Comparison of ENCODE assay signal across 17 cellular contexts in the genomic region with DNA sequence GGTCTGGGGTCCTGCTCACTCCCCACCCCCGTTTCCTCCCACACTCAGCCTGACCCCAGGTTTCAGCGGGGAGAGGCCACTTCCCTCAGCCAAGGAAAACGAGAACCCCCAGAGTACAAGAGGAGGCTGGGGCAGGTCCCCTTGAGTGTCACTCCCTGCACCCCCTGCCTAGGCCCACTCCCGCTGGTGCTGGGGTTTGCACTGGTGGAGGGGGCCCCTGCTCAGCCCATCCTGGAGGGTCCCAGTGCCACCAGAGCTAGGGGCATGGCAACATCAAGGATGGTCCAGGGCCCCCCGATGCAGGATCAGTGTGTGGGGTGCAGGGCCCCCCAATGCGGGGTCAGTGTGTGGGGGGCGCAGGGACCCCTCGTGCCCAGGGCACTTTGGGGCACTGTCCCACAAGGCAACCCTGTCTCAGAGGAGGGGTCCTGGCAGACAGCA.
DNase-seq lines count a peak whose midpoint lies in the region; ATAC-seq and TF ChIP-seq lines count a peak whose summit lies in the region.
"Had no signal": no experiment of that assay in that cellular context is flagged by ENCODE, and none has a peak within 500 bp of the region (broad histone marks: within the 10 kb centered on the region; RNA-seq: fewer than 3 reads in every experiment).

No MANE protein-coding gene starts in this region.

- H3K4me1 Mint-ChIP-seq in activated naive CD4-positive, alpha-beta T cell treated with anti-CD3 and anti-CD28 coated beads for 36 hours (ENCODE audit: low read depth) = peaks cover 3% of the 10 kb centered on the region
- peaks cover 3% of the 10 kb centered on the region for H3K4me1 Mint-ChIP-seq in WTC11

- ATAC-seq in activated naive CD4-positive, alpha-beta T cell treated with anti-CD3 and anti-CD28 coated beads, Interleukin-2, amount 50 U/mL, for 72 hours = peak; percentile 22 to 23
- ATAC-seq in WTC11 (no peak), left lobe of liver (peak; percentile 8), psoas muscle (peak in 3 of 4 donors; percentile 6 to 13 (median 9)), GM21528 (IDR thresholded peaks at IDR 0.05; ENCODE audit: low FRiP score, unreplicated experiment) (no peak)

- TF ChIP-seq POLR2A in transverse colon (IDR thresholded peaks at IDR 0.05) = no peak

- peaks cover 6 to 7% of the 10 kb centered on the region in 2 donors for H3K36me3 Mint-ChIP-seq in activated naive CD4-positive, alpha-beta T cell treated with anti-CD3 and anti-CD28 coated beads, Interleukin-2, amount 50 U/mL, for 72 hours
- peaks cover 7% of the 10 kb centered on the region for H3K36me3 Mint-ChIP-seq in activated naive CD4-positive, alpha-beta T cell treated with anti-CD3 and anti-CD28 coated beads for 36 hours (ENCODE audit: low read depth)
- peaks cover 16% of the 10 kb centered on the region for H3K36me3 Mint-ChIP-seq in WTC11

- WGBS in psoas muscle, 3 donors = 84 to 85% (median 84%) methylated on average over 7 to 8 of the region's 8 CpGs
- WGBS in transverse colon (ENCODE audit: low coverage in 1 of 2), 2 donors = 79% methylated on average over 7 of the region's 8 CpGs; no CpG with 5 or more reads in 1 of the 2 donors

- in situ Hi-C loops in transverse colon (cut with MboI; ENCODE audit: low pct_ligation_motif_present in 1 of 4, low pct_unique_long_range_greater_than_20kb in 1 of 4, low sequenced_read_pairs in 3 of 4) = no loop called here

- H3K4me1 ChIP-seq in psoas muscle = no peaks in the 10 kb centered on the region
- peaks cover 0 to 9% (median 4%) of the 10 kb centered on the region in 4 donors for H3K4me1 ChIP-seq in transverse colon
- H3K4me1 ChIP-seq: breast epithelium had no signal

- no peak overlapping the region for H3K27ac Mint-ChIP-seq in activated naive CD4-positive, alpha-beta T cell treated with anti-CD3 and anti-CD28 coated beads, Interleukin-2, amount 50 U/mL, for 72 hours
- H3K27ac Mint-ChIP-seq in activated naive CD4-positive, alpha-beta T cell treated with anti-CD3 and anti-CD28 coated beads for 36 hours = no peak overlapping the region
- no peak overlapping the region for H3K27ac Mint-ChIP-seq in WTC11
- H3K27ac Mint-ChIP-seq: activated CD4-positive, alpha-beta T cell treated with anti-CD3 and anti-CD28 coated beads, Interleukin-2, amount 10 ng/mL, durations not matched to agents 24 days and 14 days had no signal

- POLR2A ChIA-PET in WTC11 (lab: Charles Lee) = interaction anchor here (0.7 to 1.0 kb wide), 2 partner anchors 96 to 162 kb away, joined by 3 to 5 read pairs; no protein-coding TSS in a partner anchor

- CTCF ChIA-PET in activated naive CD4-positive, alpha-beta T cell treated with anti-CD3 and anti-CD28 coated beads for 36 hours (lab: Charles Lee) = interaction anchor here (0.9 to 1.8 kb wide), 6 partner anchors 14 to 231 kb away, joined by 3 to 6 read pairs (median 3); no protein-coding TSS in a partner anchor
- CTCF ChIA-PET in WTC11 (lab: Charles Lee) = interaction anchor here (0.5 to 2.5 kb wide), 52 partner anchors 10 to 579 kb away, joined by 3 to 29 read pairs (median 4); a partner anchor contains a TSS

- intact Hi-C loops in activated naive CD4-positive, alpha-beta T cell treated with anti-CD3 and anti-CD28 coated beads for 36 hours (cut with micrococcal nuclease) = loop anchor here (10.0 kb wide), 1 partner anchor 217 kb away; no protein-coding TSS in a partner anchor
- intact Hi-C loops in psoas muscle (cut with DNase I) = loop anchor here in 1 of 2 donors (5.0 kb wide), 2 partner anchors 69 to 189 kb away; a partner anchor contains a TSS
- intact Hi-C loops in transverse colon (cut with DNase I; ENCODE audit: low total_unique reads) = loop anchor here (10.0 kb wide), 2 partner anchors 87 to 187 kb away; a partner anchor contains a TSS

- H3K27ac ChIP-seq in psoas muscle = no peak overlapping the region
- H3K27ac ChIP-seq in transverse colon = no peak overlapping the region
- H3K27ac ChIP-seq: Peyer's patch had no signal

- no peak overlapping the region for H3K4me3 Mint-ChIP-seq in activated naive CD4-positive, alpha-beta T cell treated with anti-CD3 and anti-CD28 coated beads for 36 hours
- H3K4me3 Mint-ChIP-seq in WTC11 = no peak overlapping the region
- H3K4me3 Mint-ChIP-seq: activated CD4-positive, alpha-beta T cell treated with anti-CD3 and anti-CD28 coated beads, Interleukin-2, amount 10 ng/mL, durations not matched to agents 24 days and 14 days; HFFc6 had no signal

- H3K27me3 ChIP-seq in psoas muscle (ENCODE audit: insufficient read depth in 3 of 3, low read length in 2 of 3) = no peaks in the 10 kb centered on the region
- no peaks in the 10 kb centered on the region for H3K27me3 ChIP-seq in transverse colon
- H3K27me3 ChIP-seq: breast epithelium, Peyer's patch had no signal

- H3K36me3 ChIP-seq in psoas muscle (ENCODE audit: insufficient read depth in 1 of 2, low read depth in 1 of 2) (peaks cover 0 to 59% of the 10 kb centered on the region in 2 donors), transverse colon (peaks cover 0 to 9% (median 3%) of the 10 kb centered on the region in 4 donors)
- H3K36me3 ChIP-seq: breast epithelium had no signal

- no peaks in the 10 kb centered on the region for H3K9me3 Mint-ChIP-seq in activated naive CD4-positive, alpha-beta T cell treated with anti-CD3 and anti-CD28 coated beads, Interleukin-2, amount 50 U/mL, for 72 hours
- H3K9me3 Mint-ChIP-seq in activated naive CD4-positive, alpha-beta T cell treated with anti-CD3 and anti-CD28 coated beads for 36 hours = no peaks in the 10 kb centered on the region
- no peaks in the 10 kb centered on the region for H3K9me3 Mint-ChIP-seq in WTC11
- H3K9me3 Mint-ChIP-seq: activated CD4-positive, alpha-beta T cell treated with anti-CD3 and anti-CD28 coated beads, Interleukin-2, amount 10 ng/mL, durations not matched to agents 24 days and 14 days; HFFc6 had no signal

- TF ChIP-seq CTCF in WTC11 (IDR thresholded peaks at IDR 0.05) (no peak), psoas muscle (IDR thresholded peaks at IDR 0.05) (no peak), transverse colon (IDR thresholded peaks at IDR 0.05) (no peak)

- TF ChIP-seq EP300 in transverse colon (IDR thresholded peaks at IDR 0.05; ENCODE audit: low read depth) = no peak

- H3K4me3 ChIP-seq in psoas muscle (no peak overlapping the region), transverse colon (no peak overlapping the region)
- H3K4me3 ChIP-seq: Peyer's patch had no signal

- H3K27me3 Mint-ChIP-seq in activated naive CD4-positive, alpha-beta T cell treated with anti-CD3 and anti-CD28 coated beads for 36 hours (ENCODE audit: low read depth) = no peaks in the 10 kb centered on the region
- no peaks in the 10 kb centered on the region for H3K27me3 Mint-ChIP-seq in WTC11 (ENCODE audit: low read depth)
- H3K27me3 Mint-ChIP-seq: activated CD4-positive, alpha-beta T cell treated with anti-CD3 and anti-CD28 coated beads, Interleukin-2, amount 10 ng/mL, durations not matched to agents 24 days and 14 days; T-helper 17 cell had no signal

- DNase-seq in activated naive CD4-positive, alpha-beta T cell treated with anti-CD3 and anti-CD28 coated beads, Interleukin-2, amount 50 U/mL, for 72 hours (ENCODE audit: low spot score in 2 of 2) = no peak
- no peak for DNase-seq in activated naive CD4-positive, alpha-beta T cell treated with anti-CD3 and anti-CD28 coated beads for 36 hours
- no peak for DNase-seq in WTC11 (ENCODE audit: low spot score)
- no peak for DNase-seq in left lobe of liver (ENCODE audit: low spot score)
- DNase-seq in psoas muscle = no peak
- no peak for DNase-seq in transverse colon
- DNase-seq in KG1 (lab: John Stamatoyannopoulos, UW) = no peak
- DNase-seq: DMS79, NCI-H1436, NCI-H2107, NCI-H446 treated with DMSO at 0.1 percent for 48 hours had no signal

- H3K9me3 ChIP-seq in psoas muscle (no peaks in the 10 kb centered on the region), transverse colon (no peaks in the 10 kb centered on the region)
- H3K9me3 ChIP-seq: breast epithelium, Peyer's patch had no signal

TF ChIP-seq in WTC11, 78 proteins besides CTCF, POLR2A, EP300 and RAD21:
- no peak for TF ChIP-seq ZNF416 (CRISPR knock-in tag; IDR thresholded peaks at IDR 0.05)
- TF ChIP-seq, protein P1, sequence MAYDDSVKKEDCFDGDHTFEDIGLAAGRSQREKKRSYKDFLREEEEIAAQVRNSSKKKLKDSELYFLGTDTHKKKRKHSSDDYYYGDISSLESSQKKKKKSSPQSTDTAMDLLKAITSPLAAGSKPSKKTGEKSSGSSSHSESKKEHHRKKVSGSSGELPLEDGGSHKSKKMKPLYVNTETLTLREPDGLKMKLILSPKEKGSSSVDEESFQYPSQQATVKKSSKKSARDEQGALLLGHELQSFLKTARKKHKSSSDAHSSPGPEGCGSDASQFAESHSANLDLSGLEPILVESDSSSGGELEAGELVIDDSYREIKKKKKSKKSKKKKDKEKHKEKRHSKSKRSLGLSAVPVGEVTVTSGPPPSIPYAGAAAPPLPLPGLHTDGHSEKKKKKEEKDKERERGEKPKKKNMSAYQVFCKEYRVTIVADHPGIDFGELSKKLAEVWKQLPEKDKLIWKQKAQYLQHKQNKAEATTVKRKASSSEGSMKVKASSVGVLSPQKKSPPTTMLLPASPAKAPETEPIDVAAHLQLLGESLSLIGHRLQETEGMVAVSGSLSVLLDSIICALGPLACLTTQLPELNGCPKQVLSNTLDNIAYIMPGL (CRISPR knock-in tag; IDR thresholded peaks at IDR 0.05) = 0 out of 2 replicates have a peak, but pooled peaks have one; percentile 11

Comparison
In these comparisons a context has a peak if more than half of its experiments do, and no peak if none do; other contexts are left out.
1. ATAC-seq: peak in activated naive CD4-positive, alpha-beta T cell treated with anti-CD3 and anti-CD28 coated beads, Interleukin-2, amount 50 U/mL, for 72 hours (2 of 2), left lobe of liver (single experiment) and psoas muscle (3 of 4); none in WTC11 (single experiment) and GM21528 (single experiment).